ENCODE assay signal across 8 cellular contexts in the genomic region with DNA sequence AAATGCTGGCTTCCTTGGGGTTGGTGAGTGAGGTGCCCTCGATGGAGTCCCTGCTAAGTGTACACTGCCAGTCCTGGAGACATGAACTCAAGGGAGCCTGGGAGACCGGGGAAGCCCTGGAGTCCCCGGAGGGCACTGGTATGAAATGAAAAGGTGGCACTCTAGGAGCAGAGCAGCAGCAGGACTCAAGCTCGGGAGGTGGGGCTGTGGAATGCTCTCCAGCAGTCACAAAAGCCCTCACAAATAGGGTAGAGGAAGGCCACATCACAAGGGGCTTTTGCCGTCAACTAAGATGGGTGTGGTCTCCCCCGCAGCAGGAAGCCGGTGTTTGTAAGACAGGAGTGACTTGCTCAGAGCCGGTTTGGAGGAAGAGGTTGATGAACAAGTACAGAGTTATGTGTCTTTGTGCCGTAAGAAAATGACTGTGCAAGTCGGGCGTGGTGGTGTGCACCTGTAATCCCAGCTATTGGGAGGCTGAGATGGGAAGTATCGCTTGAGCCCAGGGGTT. TPM values are rescaled to one million over a fixed set of nuclear protein-coding genes. Genes with fewer than 3 reads are reported as not detected.
DNase-seq lines count a peak whose midpoint lies in the region; ATAC-seq and TF ChIP-seq lines count a peak whose summit lies in the region.

No MANE protein-coding gene starts in this region.

- no peaks in the 10 kb centered on the region for H3K9me3 Mint-ChIP-seq in naive B cell

- no peak for TF ChIP-seq CTCF in RWPE2 (IDR thresholded peaks at IDR 0.05; ENCODE audit: poor library complexity, severe bottlenecking)

- H4K20me1 ChIP-seq in BLaER1 treated with 17β-estradiol and CSF1 and Interleukin-3, amounts not matched to agents 10 nM and 100 nM: no peaks in the 10 kb centered on the region

- no peaks in the 10 kb centered on the region for H3K36me3 ChIP-seq in BLaER1 treated with 17β-estradiol and CSF1 and Interleukin-3, amounts not matched to agents 10 nM and 100 nM
- H3K36me3 ChIP-seq in RWPE2 (ENCODE audit: low read depth): no peaks in the 10 kb centered on the region

- H3K9me3 ChIP-seq in BLaER1 treated with 17β-estradiol and CSF1 and Interleukin-3, amounts not matched to agents 10 nM and 100 nM (replicated peaks in 1 of 11): no peaks in the 10 kb centered on the region
- no peaks in the 10 kb centered on the region for H3K9me3 ChIP-seq in RWPE2 (ENCODE audit: severe bottlenecking)

- peaks cover 7 to 24% (median 11%) of the 10 kb centered on the region in 10 experiments; a peak in 15 of 20 replicates for H3K4me1 ChIP-seq in BLaER1 treated with 17β-estradiol and CSF1 and Interleukin-3, amounts not matched to agents 10 nM and 100 nM
- no peaks in the 10 kb centered on the region for H3K4me1 ChIP-seq in RWPE2 (ENCODE audit: insufficient read depth, poor library complexity, severe bottlenecking)

- H3K27me3 ChIP-seq in BLaER1 treated with 17β-estradiol and CSF1 and Interleukin-3, amounts not matched to agents 10 nM and 100 nM: no peaks in the 10 kb centered on the region
- no peaks in the 10 kb centered on the region for H3K27me3 ChIP-seq in RWPE2 (ENCODE audit: insufficient read depth, poor library complexity, severe bottlenecking)

- peaks cover 0 to 37% (median 13%) of the 10 kb centered on the region in 3 donors for H3K27me3 Mint-ChIP-seq in naive B cell

- peaks cover 11 to 14% (median 12%) of the 10 kb centered on the region in 3 donors for H3K4me1 Mint-ChIP-seq in naive B cell

- no peak overlapping the region for H3K4me3 ChIP-seq in BLaER1 treated with 17β-estradiol and CSF1 and Interleukin-3, amounts not matched to agents 10 nM and 100 nM
- H3K4me3 ChIP-seq in RWPE2 (ENCODE audit: severe bottlenecking): no peak overlapping the region

- DNase-seq in RWPE2 (ENCODE audit: low spot score) (no peak), naive B cell (no peak), D341Med (ENCODE audit: low spot score) (no peak)
- peak; percentile 33 to 38 for DNase-seq in activated T-helper 1 cell treated with anti-CD3 and anti-CD28 coated beads, Interleukin-2, amount 50 U/mL, for 16 hours (ENCODE audit: low read depth in 1 of 2, low spot score in 1 of 2)

- no peak overlapping the region for H3K9ac ChIP-seq in BLaER1 treated with 17β-estradiol and CSF1 and Interleukin-3, amounts not matched to agents 10 nM and 100 nM

- H3K4me3 Mint-ChIP-seq in naive B cell: peak overlapping the region in 2 of 8 donors; percentile 36 to 37

- ATAC-seq in RWPE2 (ENCODE audit: low read depth) (peak; percentile 78), naive B cell (ENCODE audit: low read depth in 2 of 2) (peak; percentile 65 to 84), SK-N-SH treated with all-trans-retinoic acid at 6 μM for 48 hours (no peak), GM19324 (IDR thresholded peaks at IDR 0.05; ENCODE audit: low FRiP score, unreplicated experiment) (no peak), GM19395 (IDR thresholded peaks at IDR 0.05; ENCODE audit: unreplicated experiment) (no peak)

- H3K27ac ChIP-seq in BLaER1 treated with 17β-estradiol and CSF1 and Interleukin-3, amounts not matched to agents 10 nM and 100 nM: 0 out of 22 replicates have a peak overlapping the region, but pooled peaks of 1 of the 11 experiments have one; percentile 24
- no peak overlapping the region for H3K27ac ChIP-seq in RWPE2 (ENCODE audit: poor library complexity, severe bottlenecking)

- peak overlapping the region in 3 of 6 donors; percentile 1 to 85 (median 14) for H3K27ac Mint-ChIP-seq in naive B cell

- H3K4me2 ChIP-seq in BLaER1 treated with 17β-estradiol and CSF1 and Interleukin-3, amounts not matched to agents 10 nM and 100 nM: peak overlapping the region in 10 of 11 experiments; percentile 11 to 69 (median 24); a peak in 14 of 22 replicates

- no peaks in the 10 kb centered on the region for H3K36me3 Mint-ChIP-seq in naive B cell

TF ChIP-seq in SK-N-SH treated with all-trans-retinoic acid at 6 μM for 48 hours, 23 proteins besides CTCF, POLR2A, EP300 and RAD21 (continues in another document):
- TF ChIP-seq ZNF70 (CRISPR knock-in tag; IDR thresholded peaks at IDR 0.05) (no peak), OSR1 (CRISPR knock-in tag; IDR thresholded peaks at IDR 0.05) (no peak), SNAI2 (CRISPR knock-in tag; IDR thresholded peaks at IDR 0.05) (no peak), RARB (CRISPR knock-in tag; IDR thresholded peaks at IDR 0.05) (no peak), ISL1 (CRISPR knock-in tag; IDR thresholded peaks at IDR 0.05) (no peak), ZFP3 (CRISPR knock-in tag; IDR thresholded peaks at IDR 0.05) (no peak), CSDC2 (CRISPR knock-in tag; IDR thresholded peaks at IDR 0.05) (no peak), ARNTL (CRISPR knock-in tag; IDR thresholded peaks at IDR 0.05; ENCODE audit: borderline replicate concordance, low read depth) (no peak), ZC3H10 (CRISPR knock-in tag; IDR thresholded peaks at IDR 0.05) (no peak), ZFP30 (CRISPR knock-in tag; IDR thresholded peaks at IDR 0.05) (no peak), ZNF8 (CRISPR knock-in tag; IDR thresholded peaks at IDR 0.05) (no peak), BACH2 (CRISPR knock-in tag; IDR thresholded peaks at IDR 0.05; ENCODE audit: borderline replicate concordance) (no peak), PPARA (CRISPR knock-in tag; IDR thresholded peaks at IDR 0.05; ENCODE audit: borderline replicate concordance) (no peak), GLIS3 (CRISPR knock-in tag; IDR thresholded peaks at IDR 0.05) (no peak)
- TF ChIP-seq, protein P1, sequence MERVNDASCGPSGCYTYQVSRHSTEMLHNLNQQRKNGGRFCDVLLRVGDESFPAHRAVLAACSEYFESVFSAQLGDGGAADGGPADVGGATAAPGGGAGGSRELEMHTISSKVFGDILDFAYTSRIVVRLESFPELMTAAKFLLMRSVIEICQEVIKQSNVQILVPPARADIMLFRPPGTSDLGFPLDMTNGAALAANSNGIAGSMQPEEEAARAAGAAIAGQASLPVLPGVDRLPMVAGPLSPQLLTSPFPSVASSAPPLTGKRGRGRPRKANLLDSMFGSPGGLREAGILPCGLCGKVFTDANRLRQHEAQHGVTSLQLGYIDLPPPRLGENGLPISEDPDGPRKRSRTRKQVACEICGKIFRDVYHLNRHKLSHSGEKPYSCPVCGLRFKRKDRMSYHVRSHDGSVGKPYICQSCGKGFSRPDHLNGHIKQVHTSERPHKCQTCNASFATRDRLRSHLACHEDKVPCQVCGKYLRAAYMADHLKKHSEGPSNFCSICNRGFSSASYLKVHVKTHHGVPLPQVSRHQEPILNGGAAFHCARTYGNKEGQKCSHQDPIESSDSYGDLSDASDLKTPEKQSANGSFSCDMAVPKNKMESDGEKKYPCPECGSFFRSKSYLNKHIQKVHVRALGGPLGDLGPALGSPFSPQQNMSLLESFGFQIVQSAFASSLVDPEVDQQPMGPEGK (CRISPR knock-in tag; IDR thresholded peaks at IDR 0.05; ENCODE audit: borderline replicate concordance): no peak
- TF ChIP-seq, protein P2, sequence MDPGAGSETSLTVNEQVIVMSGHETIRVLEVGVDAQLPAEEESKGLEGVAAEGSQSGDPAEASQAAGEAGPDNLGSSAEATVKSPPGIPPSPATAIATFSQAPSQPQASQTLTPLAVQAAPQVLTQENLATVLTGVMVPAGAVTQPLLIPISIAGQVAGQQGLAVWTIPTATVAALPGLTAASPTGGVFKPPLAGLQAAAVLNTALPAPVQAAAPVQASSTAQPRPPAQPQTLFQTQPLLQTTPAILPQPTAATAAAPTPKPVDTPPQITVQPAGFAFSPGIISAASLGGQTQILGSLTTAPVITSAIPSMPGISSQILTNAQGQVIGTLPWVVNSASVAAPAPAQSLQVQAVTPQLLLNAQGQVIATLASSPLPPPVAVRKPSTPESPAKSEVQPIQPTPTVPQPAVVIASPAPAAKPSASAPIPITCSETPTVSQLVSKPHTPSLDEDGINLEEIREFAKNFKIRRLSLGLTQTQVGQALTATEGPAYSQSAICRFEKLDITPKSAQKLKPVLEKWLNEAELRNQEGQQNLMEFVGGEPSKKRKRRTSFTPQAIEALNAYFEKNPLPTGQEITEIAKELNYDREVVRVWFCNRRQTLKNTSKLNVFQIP (CRISPR knock-in tag; IDR thresholded peaks at IDR 0.05; ENCODE audit: borderline replicate concordance, low read depth): no peak
- TF ChIP-seq, protein P3, sequence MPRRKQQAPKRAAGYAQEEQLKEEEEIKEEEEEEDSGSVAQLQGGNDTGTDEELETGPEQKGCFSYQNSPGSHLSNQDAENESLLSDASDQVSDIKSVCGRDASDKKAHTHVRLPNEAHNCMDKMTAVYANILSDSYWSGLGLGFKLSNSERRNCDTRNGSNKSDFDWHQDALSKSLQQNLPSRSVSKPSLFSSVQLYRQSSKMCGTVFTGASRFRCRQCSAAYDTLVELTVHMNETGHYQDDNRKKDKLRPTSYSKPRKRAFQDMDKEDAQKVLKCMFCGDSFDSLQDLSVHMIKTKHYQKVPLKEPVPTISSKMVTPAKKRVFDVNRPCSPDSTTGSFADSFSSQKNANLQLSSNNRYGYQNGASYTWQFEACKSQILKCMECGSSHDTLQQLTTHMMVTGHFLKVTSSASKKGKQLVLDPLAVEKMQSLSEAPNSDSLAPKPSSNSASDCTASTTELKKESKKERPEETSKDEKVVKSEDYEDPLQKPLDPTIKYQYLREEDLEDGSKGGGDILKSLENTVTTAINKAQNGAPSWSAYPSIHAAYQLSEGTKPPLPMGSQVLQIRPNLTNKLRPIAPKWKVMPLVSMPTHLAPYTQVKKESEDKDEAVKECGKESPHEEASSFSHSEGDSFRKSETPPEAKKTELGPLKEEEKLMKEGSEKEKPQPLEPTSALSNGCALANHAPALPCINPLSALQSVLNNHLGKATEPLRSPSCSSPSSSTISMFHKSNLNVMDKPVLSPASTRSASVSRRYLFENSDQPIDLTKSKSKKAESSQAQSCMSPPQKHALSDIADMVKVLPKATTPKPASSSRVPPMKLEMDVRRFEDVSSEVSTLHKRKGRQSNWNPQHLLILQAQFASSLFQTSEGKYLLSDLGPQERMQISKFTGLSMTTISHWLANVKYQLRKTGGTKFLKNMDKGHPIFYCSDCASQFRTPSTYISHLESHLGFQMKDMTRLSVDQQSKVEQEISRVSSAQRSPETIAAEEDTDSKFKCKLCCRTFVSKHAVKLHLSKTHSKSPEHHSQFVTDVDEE (CRISPR knock-in tag; IDR thresholded peaks at IDR 0.05): no peak
- TF ChIP-seq, protein P4, sequence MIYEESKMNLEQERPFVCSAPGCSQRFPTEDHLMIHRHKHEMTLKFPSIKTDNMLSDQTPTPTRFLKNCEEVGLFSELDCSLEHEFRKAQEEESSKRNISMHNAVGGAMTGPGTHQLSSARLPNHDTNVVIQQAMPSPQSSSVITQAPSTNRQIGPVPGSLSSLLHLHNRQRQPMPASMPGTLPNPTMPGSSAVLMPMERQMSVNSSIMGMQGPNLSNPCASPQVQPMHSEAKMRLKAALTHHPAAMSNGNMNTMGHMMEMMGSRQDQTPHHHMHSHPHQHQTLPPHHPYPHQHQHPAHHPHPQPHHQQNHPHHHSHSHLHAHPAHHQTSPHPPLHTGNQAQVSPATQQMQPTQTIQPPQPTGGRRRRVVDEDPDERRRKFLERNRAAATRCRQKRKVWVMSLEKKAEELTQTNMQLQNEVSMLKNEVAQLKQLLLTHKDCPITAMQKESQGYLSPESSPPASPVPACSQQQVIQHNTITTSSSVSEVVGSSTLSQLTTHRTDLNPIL (CRISPR knock-in tag; IDR thresholded peaks at IDR 0.05; ENCODE audit: low read depth): no peak

RNA-seq across cellular contexts. Expression of a gene that starts 19.3 kb away (rescaled TPM):
- not detected for polyA plus RNA-seq in naive B cell (ENCODE audit: low read depth in 6 of 6)

Comparison
In these comparisons a context has a peak if more than half of its experiments do, and no peak if none do; other contexts are left out.
1. ATAC-seq: peak in RWPE2 (single experiment) and naive B cell (2 of 2); none in SK-N-SH treated with all-trans-retinoic acid at 6 μM for 48 hours (single experiment), GM19324 (single experiment) and GM19395 (single experiment).
2. DNase-seq: peak in activated T-helper 1 cell treated with anti-CD3 and anti-CD28 coated beads, Interleukin-2, amount 50 U/mL, for 16 hours (2 of 2); none in RWPE2 (single experiment), naive B cell (single experiment) and D341Med (single experiment).